In genomic region chr11:125289419-125290088, GRCh38 we compare ENCODE assay signal across 15 cellular contexts.
"Had no signal": no experiment of that assay in that cellular context is flagged by ENCODE, and none has a peak within 500 bp of the region (broad histone marks: within the 10 kb centered on the region; RNA-seq: fewer than 3 reads in every experiment).

No MANE protein-coding gene starts in this region.

- ATAC-seq: activated CD4-positive, CD25-positive, alpha-beta regulatory T cell treated with anti-CD3 and anti-CD28 coated beads, Interleukin-2, amount 50 U/mL, for 24 hours; left cardiac atrium; stimulated activated naive B cell treated with anti-CD40 and anti-IgM and Interleukin-4, amounts not matched to agents 10 μg/mL and 1 μg/mL and 100 μg/mL, for 72 hours had no signal

- H3K4me3 ChIP-seq: thyroid gland had no signal

- H3K27ac ChIP-seq: brain microvascular endothelial cell, parathyroid adenoma, thyroid gland had no signal

- H3K27me3 ChIP-seq: brain microvascular endothelial cell, thyroid gland had no signal

- H3K79me2 ChIP-seq: parathyroid adenoma had no signal

- DNase-seq: activated CD4-positive, alpha-beta T cell treated with anti-CD3 and anti-CD28 coated beads, Interleukin-2, amount 50 U/mL, for 1 hour; activated CD8-positive, alpha-beta memory T cell treated with anti-CD3 and anti-CD28 coated beads for 24 hours; activated naive CD8-positive, alpha-beta T cell treated with anti-CD3 and anti-CD28 coated beads for 36 hours; amygdala; effector memory CD4-positive, alpha-beta T cell; head of caudate nucleus; left cardiac atrium; naive B cell; stimulated activated CD4-positive, alpha-beta T cell treated with anti-CD3 and anti-CD28 coated beads, Interleukin-2, amount 100 ng/mL, for 48 hours; stimulated activated naive B cell treated with anti-CD40 and anti-IgM and Interleukin-4, amounts not matched to agents 10 μg/mL and 1 μg/mL and 100 μg/mL, for 72 hours; T-helper 9 cell; thyroid gland had no signal

- H3K4me1 ChIP-seq: parathyroid adenoma had no signal

- H3K36me3 ChIP-seq: brain microvascular endothelial cell, thyroid gland had no signal

- H3K9ac ChIP-seq: parathyroid adenoma had no signal

- H3K9me3 ChIP-seq: thyroid gland had no signal

- H2AFZ ChIP-seq: parathyroid adenoma had no signal
